In genomic region chrX:100410083-100410590, GRCh38 we compare ENCODE assay signal across 9 cellular contexts. TPM values are rescaled to one million over a fixed set of nuclear protein-coding genes. Genes with fewer than 3 reads are reported as not detected.
DNase-seq lines count a peak whose midpoint lies in the region; ATAC-seq and TF ChIP-seq lines count a peak whose summit lies in the region.
"Had no signal": no experiment of that assay in that cellular context is flagged by ENCODE, and none has a peak within 500 bp of the region (broad histone marks: within the 10 kb centered on the region; RNA-seq: fewer than 3 reads in every experiment).

A gene with protein sequence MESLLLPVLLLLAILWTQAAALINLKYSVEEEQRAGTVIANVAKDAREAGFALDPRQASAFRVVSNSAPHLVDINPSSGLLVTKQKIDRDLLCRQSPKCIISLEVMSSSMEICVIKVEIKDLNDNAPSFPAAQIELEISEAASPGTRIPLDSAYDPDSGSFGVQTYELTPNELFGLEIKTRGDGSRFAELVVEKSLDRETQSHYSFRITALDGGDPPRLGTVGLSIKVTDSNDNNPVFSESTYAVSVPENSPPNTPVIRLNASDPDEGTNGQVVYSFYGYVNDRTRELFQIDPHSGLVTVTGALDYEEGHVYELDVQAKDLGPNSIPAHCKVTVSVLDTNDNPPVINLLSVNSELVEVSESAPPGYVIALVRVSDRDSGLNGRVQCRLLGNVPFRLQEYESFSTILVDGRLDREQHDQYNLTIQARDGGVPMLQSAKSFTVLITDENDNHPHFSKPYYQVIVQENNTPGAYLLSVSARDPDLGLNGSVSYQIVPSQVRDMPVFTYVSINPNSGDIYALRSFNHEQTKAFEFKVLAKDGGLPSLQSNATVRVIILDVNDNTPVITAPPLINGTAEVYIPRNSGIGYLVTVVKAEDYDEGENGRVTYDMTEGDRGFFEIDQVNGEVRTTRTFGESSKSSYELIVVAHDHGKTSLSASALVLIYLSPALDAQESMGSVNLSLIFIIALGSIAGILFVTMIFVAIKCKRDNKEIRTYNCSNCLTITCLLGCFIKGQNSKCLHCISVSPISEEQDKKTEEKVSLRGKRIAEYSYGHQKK (N-terminal part only) (minus strand): TSS chrX:100410273. CDS start chrX:100408597, 1,676 bp downstream.

- H3K27me3 ChIP-seq in adipocyte (replicated peaks; ENCODE audit: control insufficient read depth, insufficient read depth, low read length) (peaks cover 68% of the 10 kb centered on the region), right atrium auricular region (peaks cover 4 to 31% of the 10 kb centered on the region in 2 donors)

- no peak within 1 kb of the TSS for H3K27ac ChIP-seq in right atrium auricular region

- TF ChIP-seq CTCF in right atrium auricular region (IDR thresholded peaks at IDR 0.05) = no peak

- intact Hi-C loops in posterior vena cava (cut with DNase I) = no loop called here

- H3K4me1 ChIP-seq in adipocyte (ENCODE audit: control insufficient read depth, insufficient read depth, low read length) = no peaks in the 10 kb centered on the region
- H3K4me1 ChIP-seq in right atrium auricular region = peaks cover 0 to 7% of the 10 kb centered on the region in 2 donors

- H3K9me3 ChIP-seq in adipocyte (ENCODE audit: control insufficient read depth, low read length) (peaks cover 14% of the 10 kb centered on the region), right atrium auricular region (no peaks in the 10 kb centered on the region)

- no peak for ATAC-seq in HG02973 (IDR thresholded peaks at IDR 0.05; ENCODE audit: unreplicated experiment)
- no peak for ATAC-seq in GM18870 (IDR thresholded peaks at IDR 0.05; ENCODE audit: unreplicated experiment)

- DNase-seq in ELR (ENCODE audit: low read depth) = peak; percentile 2
- peak; percentile 16 for DNase-seq in NCI-H1694 treated with DMSO at 0.1 percent for 48 hours (lab: John Stamatoyannopoulos, UW)
- peak; percentile 60 for DNase-seq in adipocyte (ENCODE audit: low read depth)
- no peak for DNase-seq in right atrium auricular region (ENCODE audit: low spot score)
- peak; percentile 83 for DNase-seq in posterior vena cava (ENCODE audit: low spot score)
- no peak for DNase-seq in HT-29 (ENCODE audit: low spot score)

- no peak within 1 kb of the TSS for H3K9ac ChIP-seq in adipocyte (ENCODE audit: low read length)

- H3K4me3 ChIP-seq in adipocyte (ENCODE audit: low read length) = peak within 1 kb of the TSS; percentile 77
- H3K4me3 ChIP-seq in right atrium auricular region = peak within 1 kb of the TSS; percentile 24 to 38

- H3K36me3 ChIP-seq in adipocyte (ENCODE audit: control insufficient read depth, insufficient read depth, low read length, severe bottlenecking) (no peaks in the 10 kb centered on the region), right atrium auricular region (no peaks in the 10 kb centered on the region)

RNA-seq across cellular contexts. Expression of the gene that starts here (rescaled TPM):
- under 1 TPM; 0.51 to 0.56 TPM for total RNA-seq in right atrium auricular region
- 1 to 10 TPM in 1 of 2 donors, under 1 TPM in 1; 0.79 to 1.1 TPM for total RNA-seq in posterior vena cava
- total RNA-seq in HT-29 (2014; rRNA removed; shearing (Covaris generic)) = not detected in 2 replicates
- total RNA-seq: LHCN-M2 had no signal

Comparison
In these comparisons a context has a peak if more than half of its experiments do, and no peak if none do; other contexts are left out.
1. DNase-seq: peak in ELR (single experiment), NCI-H1694 treated with DMSO at 0.1 percent for 48 hours (single experiment), adipocyte (single experiment) and posterior vena cava (single experiment); none in right atrium auricular region (single experiment) and HT-29 (single experiment).